8 cellular contexts compared by ENCODE assay signal in genomic region chr9:109107402-109108240, GRCh38. TPM values are rescaled to one million over a fixed set of nuclear protein-coding genes. Genes with fewer than 3 reads are reported as not detected.
A peak's percentile ranks its signal among the peaks of the same experiment; 100 is the strongest.
DNase-seq lines count a peak whose midpoint lies in the region; ATAC-seq and TF ChIP-seq lines count a peak whose summit lies in the region.

No MANE protein-coding gene starts in this region.

- H3K4me1 ChIP-seq in IMR-90 (ENCODE audit: control insufficient read depth, insufficient read depth, low read length) (peaks cover 6% of the 10 kb centered on the region), mesendoderm (ENCODE audit: control insufficient read depth, low read depth, low read length) (no peaks in the 10 kb centered on the region)

- peak overlapping the region; percentile 24; the same call in 1 of the 2 replicates for H3K9ac ChIP-seq in IMR-90 (ENCODE audit: low read depth, low read length)
- H3K9ac ChIP-seq in mesendoderm (ENCODE audit: low read length): no peak overlapping the region

- no peak overlapping the region for H2AFZ ChIP-seq in IMR-90 (replicated peaks; ENCODE audit: low read length, poor library complexity)

- H2BK20ac ChIP-seq in IMR-90 (ENCODE audit: low read depth, low read length): peak overlapping the region; percentile 50

- H4K5ac ChIP-seq in IMR-90 (ENCODE audit: low read depth, low read length): peak overlapping the region; percentile 3; the same call in 1 of the 2 replicates
- no peak overlapping the region for H4K5ac ChIP-seq in mesendoderm (ENCODE audit: low read length)

- H2BK5ac ChIP-seq in IMR-90 (ENCODE audit: low read depth, low read length, poor library complexity, severe bottlenecking) (peak overlapping the region; percentile 98), mesendoderm (ENCODE audit: low read length) (no peak overlapping the region)

- CTCF ChIA-PET in IMR-90 (lab: Yijun Ruan, JAX): interaction anchor here (0.6 kb wide), 1 partner anchor 168 kb away, joined by 3 read pairs; no protein-coding TSS in a partner anchor

- BruUV-seq in IMR-90 (replicated peaks; lab: Mats Ljungman, UMichigan): no TSS peak

- H3K9me1 ChIP-seq in IMR-90 (ENCODE audit: insufficient read depth, low read length): 0 out of 2 replicates have a peak, but pooled peaks cover 3% of the 10 kb centered on the region

- TF ChIP-seq CTCF in AG09309 (IDR thresholded peaks at IDR 0.05; ENCODE audit: control insufficient read depth, insufficient read depth, low read depth, low read length, missing control alignments) (no peak), IMR-90 (conservative IDR thresholded peaks at IDR 0.05; ENCODE audit: low read depth, low read length) (no peak), astrocyte of the spinal cord (IDR thresholded peaks at IDR 0.05; ENCODE audit: low read depth, low read length) (no peak)

- no peaks in the 10 kb centered on the region for H3K9me3 ChIP-seq in IMR-90 (ENCODE audit: control insufficient read depth, insufficient read depth, low read length)

- H3K27me3 ChIP-seq in IMR-90 (ENCODE audit: control insufficient read depth, insufficient read depth, low read length) (no peaks in the 10 kb centered on the region), mesendoderm (ENCODE audit: insufficient read depth, low read length, poor library complexity) (no peaks in the 10 kb centered on the region)

- H3K79me2 ChIP-seq in mesendoderm (ENCODE audit: control insufficient read depth, insufficient read depth, low read length): peaks cover 42% of the 10 kb centered on the region

- H3K18ac ChIP-seq in IMR-90 (ENCODE audit: low read depth, low read length): peak overlapping the region; percentile 74; the same call in 1 of the 2 replicates
- H3K18ac ChIP-seq in mesendoderm (ENCODE audit: low read length): no peak overlapping the region

- H3K4ac ChIP-seq in IMR-90 (ENCODE audit: low read depth, low read length): peak overlapping the region; percentile 49; the same call in 1 of the 2 replicates
- H3K4ac ChIP-seq in mesendoderm (ENCODE audit: low read depth, low read length): no peak overlapping the region

- no CpG with 5 or more reads among the region's 4 CpGs for WGBS in IMR-90 (ENCODE audit: extremely low coverage in 2 of 2, insufficient read length in 1 of 2), 2 experiments
- no CpG with 5 or more reads among the region's 4 CpGs for WGBS in mesendoderm (ENCODE audit: extremely low coverage, insufficient coverage, low lambda C conversion rate)

- H4K8ac ChIP-seq in IMR-90 (ENCODE audit: low read depth in 2 of 2, low read length in 2 of 2): peak overlapping the region in 1 of 2 experiments; percentile 33; a peak in 2 of 4 replicates
- no peak overlapping the region for H4K8ac ChIP-seq in mesendoderm (ENCODE audit: low read depth, low read length)

- H3K27ac ChIP-seq in IMR-90 (ENCODE audit: insufficient read depth, low read length) (peak overlapping the region; percentile 39; the same call in 1 of the 2 replicates), mesendoderm (ENCODE audit: low read depth, low read length) (no peak overlapping the region)

- peak overlapping the region; percentile 39 for H2BK120ac ChIP-seq in IMR-90 (ENCODE audit: low read depth, low read length)
- no peak overlapping the region for H2BK120ac ChIP-seq in mesendoderm (ENCODE audit: low read depth, low read length)

- intact Hi-C loops in IMR-90 (cut with micrococcal nuclease): no loop called here

- H3K14ac ChIP-seq in IMR-90 (replicated peaks; ENCODE audit: low read depth, low read length): no peak overlapping the region; the same call in 1 of the 2 replicates

- POLR2A ChIA-PET in IMR-90 (lab: Charles Lee; ENCODE audit: unreplicated experiment): interaction anchor here (0.6 kb wide), 1 partner anchor 13 kb away, joined by 11 read pairs; no protein-coding TSS in a partner anchor

- TF ChIP-seq POLR2A in IMR-90 (IDR thresholded peaks at IDR 0.05; ENCODE audit: low read depth, low read length): no peak

- H4K20me1 ChIP-seq in IMR-90 (ENCODE audit: insufficient read depth, low read length): no peaks in the 10 kb centered on the region; the same call in 1 of the 2 replicates

- H3K79me1 ChIP-seq in IMR-90 (ENCODE audit: low read depth in 1 of 2, low read length in 2 of 2): peaks cover 5 to 21% of the 10 kb centered on the region in 2 experiments
- H3K79me1 ChIP-seq in mesendoderm (ENCODE audit: low read length): peaks cover 5% of the 10 kb centered on the region

- TF ChIP-seq RAD21 in IMR-90 (IDR thresholded peaks at IDR 0.05; ENCODE audit: low read length): no peak

- H3K23ac ChIP-seq in IMR-90 (ENCODE audit: low read depth, low read length) (peak overlapping the region; percentile 7; the same call in 1 of the 2 replicates), mesendoderm (ENCODE audit: low read length) (no peak overlapping the region)

- H2AK5ac ChIP-seq in IMR-90 (ENCODE audit: low read depth, low read length) (no peak overlapping the region), mesendoderm (ENCODE audit: low read length) (no peak overlapping the region)

- dilution Hi-C loops in IMR-90 (cut with HindIII; ENCODE audit: low sequenced_read_pairs, unreplicated experiment): no loop called here

- H3K4me3 ChIP-seq in AG09309 (ENCODE audit: control insufficient read depth, low read depth, low read length) (peak overlapping the region; percentile 4), IMR-90 (ENCODE audit: insufficient read depth, low read depth, low read length) (peak overlapping the region; percentile 11; the same call in 1 of the 2 replicates), astrocyte of the spinal cord (ENCODE audit: low read depth, low read length) (no peak overlapping the region), mesendoderm (ENCODE audit: low read length) (no peak overlapping the region)

- DNase-seq in AG09309 (ENCODE audit: low read depth) (no peak), IMR-90 (peak; percentile 81), astrocyte of the spinal cord (ENCODE audit: low read depth, low spot score) (peak; percentile 83), mesendoderm (peak; percentile 50), NCI-H1092 treated with DMSO at 0.1 percent for 48 hours (lab: John Stamatoyannopoulos, UW) (no peak), Ammon's horn (ENCODE audit: low spot score) (no peak), middle frontal gyrus (ENCODE audit: extremely low spot score, low spot score) (no peak), T-helper 9 cell (no peak)

- peak overlapping the region; percentile 97; the same call in 1 of the 2 replicates for H3K4me2 ChIP-seq in IMR-90 (ENCODE audit: low read depth, low read length)
- no peak overlapping the region for H3K4me2 ChIP-seq in mesendoderm (ENCODE audit: low read length)

- H2BK15ac ChIP-seq in IMR-90 (ENCODE audit: low read depth, low read length) (peak overlapping the region; percentile 17; the same call in 1 of the 3 replicates), mesendoderm (replicated peaks; ENCODE audit: low read depth) (no peak overlapping the region)

- in situ Hi-C loops in IMR-90 (cut with MboI; ENCODE audit: low sequenced_read_pairs) (loop anchor here (10.0 kb wide), 1 partner anchor 57 kb away; the partner anchor contains the start of gene FRRS1L), astrocyte of the spinal cord (cut with HindIII; ENCODE audit: low sequenced_read_pairs) (no loop called here)

- peak overlapping the region; percentile 27; the same call in 1 of the 2 replicates for H4K91ac ChIP-seq in IMR-90 (ENCODE audit: insufficient read depth, low read depth, low read length)

- H3K56ac ChIP-seq in IMR-90 (ENCODE audit: extremely low read depth, insufficient read depth, low read length): peak overlapping the region; percentile 59
- no peak overlapping the region for H3K56ac ChIP-seq in mesendoderm (ENCODE audit: low read length)

- ATAC-seq in IMR-90 (ENCODE audit: low read depth): peak; percentile 67

- H3K36me3 ChIP-seq in IMR-90 (ENCODE audit: control insufficient read depth, insufficient read depth, low read length) (peaks cover 2% of the 10 kb centered on the region), mesendoderm (ENCODE audit: control insufficient read depth, insufficient read depth, low read length) (no peaks in the 10 kb centered on the region)

- H2AK9ac ChIP-seq in IMR-90 (replicated peaks; ENCODE audit: low read depth, low read length, poor library complexity): no peak overlapping the region

TF ChIP-seq in IMR-90, 13 proteins besides CTCF, POLR2A, EP300 and RAD21:
- TF ChIP-seq FOS (IDR thresholded peaks at IDR 0.05; ENCODE audit: low read depth, low read length) (peak; percentile 2; the same call in 1 of the 2 replicates), CEBPB (IDR thresholded peaks at IDR 0.05; ENCODE audit: low read depth, low read length) (no peak)

RNA-seq across cellular contexts. Expression of gene TMEM245, which starts 12.1 kb away (rescaled TPM):
- total RNA-seq in IMR-90 (2012; rRNA removed): 51.7 and 57.9 TPM in 2 replicates
- 21.0 and 24.8 TPM in 2 replicates for polyA plus RNA-seq in IMR-90 (2012; rRNA removed)
- polyA plus RNA-seq in IMR-90 (2012; cell fraction: cytosol; rRNA removed): 11.7 and 26.8 TPM in 2 replicates
- polyA plus RNA-seq in IMR-90 (2012; cell fraction: nucleus; rRNA removed; ENCODE audit: low replicate concordance): 4.9 and 24.1 TPM in 2 replicates
- polyA plus RNA-seq in mesendoderm (2013, experiment 1 of 2): 28.2 TPM
- 27.8 TPM for polyA plus RNA-seq in mesendoderm (2013, experiment 2 of 2)

RNA-seq across cellular contexts. Expression of gene FRRS1L, which starts 59.4 kb away (rescaled TPM):
- total RNA-seq in IMR-90 (2012; rRNA removed): under 0.01 TPM in 1 of 2 replicates, not detected in the other
- polyA plus RNA-seq in IMR-90 (2012; rRNA removed): 0.05 and 0.06 TPM in 2 replicates
- 0.01 and 0.03 TPM in 2 replicates for polyA plus RNA-seq in IMR-90 (2012; cell fraction: cytosol; rRNA removed)
- polyA plus RNA-seq in IMR-90 (2012; cell fraction: nucleus; rRNA removed; ENCODE audit: low replicate concordance): under 0.01 and 0.08 TPM in 2 replicates
- 0.10 TPM for polyA plus RNA-seq in mesendoderm (2013, experiment 1 of 2)
- polyA plus RNA-seq in mesendoderm (2013, experiment 2 of 2): 0.14 TPM

Comparison
In these comparisons a context has a peak if more than half of its experiments do, and no peak if none do; other contexts are left out.
1. DNase-seq: peak in IMR-90 (single experiment), astrocyte of the spinal cord (single experiment) and mesendoderm (single experiment); none in AG09309 (single experiment), NCI-H1092 treated with DMSO at 0.1 percent for 48 hours (single experiment), Ammon's horn (single experiment), middle frontal gyrus (single experiment) and T-helper 9 cell (single experiment).
2. H3K4me3 ChIP-seq: peak in AG09309 (single experiment) and IMR-90 (single experiment); none in astrocyte of the spinal cord (single experiment) and mesendoderm (single experiment).